In genomic region chr6:160327981-160328380, GRCh38 we compare ENCODE assay signal across 22 cellular contexts. TPM values are rescaled to one million over a fixed set of nuclear protein-coding genes. Genes with fewer than 3 reads are reported as not detected.
"Had no signal": no experiment of that assay in that cellular context is flagged by ENCODE, and none has a peak within 500 bp of the region (broad histone marks: within the 10 kb centered on the region; RNA-seq: fewer than 3 reads in every experiment).

No MANE protein-coding gene starts in this region.

- H3K9me3 ChIP-seq: adrenal gland, esophagus muscularis mucosa, neutrophil, spleen, upper lobe of left lung had no signal

- H3K27ac ChIP-seq: adrenal gland, esophagus muscularis mucosa, neutrophil, spleen, upper lobe of left lung had no signal

- H3K36me3 ChIP-seq: adrenal gland, esophagus muscularis mucosa, neutrophil, spleen, upper lobe of left lung had no signal

- H3K4me1 Mint-ChIP-seq: activated CD4-positive, alpha-beta T cell treated with anti-CD3 and anti-CD28 coated beads, Interleukin-2, amount 10 ng/mL, durations not matched to agents 7 days and 5 days; brain; mesothelial cell of epicardium; naive B cell had no signal

- H3K4me3 Mint-ChIP-seq: activated CD4-positive, alpha-beta T cell treated with anti-CD3 and anti-CD28 coated beads, Interleukin-2, amount 10 ng/mL, durations not matched to agents 7 days and 5 days; activated CD8-positive, alpha-beta T cell treated with anti-CD3 and anti-CD28 coated beads for 36 hours; activated naive CD8-positive, alpha-beta T cell; activated T-cell treated with anti-CD3 and anti-CD28 coated beads, Interleukin-2, amount 50 U/mL, for 4 hours; brain; mesothelial cell of epicardium; naive B cell; nephron progenitor cell had no signal

- H3K27me3 ChIP-seq: adrenal gland, esophagus muscularis mucosa, neutrophil, upper lobe of left lung had no signal

- H3K27ac Mint-ChIP-seq: activated CD4-positive, alpha-beta T cell treated with anti-CD3 and anti-CD28 coated beads, Interleukin-2, amount 10 ng/mL, durations not matched to agents 7 days and 5 days; activated CD8-positive, alpha-beta T cell treated with anti-CD3 and anti-CD28 coated beads for 36 hours; activated naive CD8-positive, alpha-beta T cell; activated T-helper 2 cell treated with anti-CD3 and anti-CD28 coated beads, Interferon-gamma antibody, Interleukin-2, Interleukin-4, amounts not matched to agents 10 μg/mL and 5 μg/mL and 100 μg/mL, durations not matched to agents 14 hours and 24 hours and 36 hours; brain; mesothelial cell of epicardium; progenitor cell of endocrine pancreas had no signal

- H3K4me3 ChIP-seq: adrenal gland, esophagus muscularis mucosa, spleen, upper lobe of left lung had no signal

- H3K9me3 Mint-ChIP-seq: activated CD4-positive, alpha-beta T cell treated with anti-CD3 and anti-CD28 coated beads, Interleukin-2, amount 10 ng/mL, durations not matched to agents 7 days and 5 days; activated CD8-positive, alpha-beta T cell treated with anti-CD3 and anti-CD28 coated beads for 36 hours; activated T-cell treated with anti-CD3 and anti-CD28 coated beads, Interleukin-2, amount 50 U/mL, for 4 hours; activated T-helper 2 cell treated with anti-CD3 and anti-CD28 coated beads, Interferon-gamma antibody, Interleukin-2, Interleukin-4, amounts not matched to agents 10 μg/mL and 5 μg/mL and 100 μg/mL, durations not matched to agents 14 hours and 24 hours and 36 hours; mesothelial cell of epicardium had no signal

- ATAC-seq: activated CD8-positive, alpha-beta T cell treated with anti-CD3 and anti-CD28 coated beads for 36 hours; activated T-cell treated with anti-CD3 and anti-CD28 coated beads, Interleukin-2, amount 50 U/mL, for 4 hours; left colon had no signal

- DNase-seq: activated CD4-positive, alpha-beta T cell treated with anti-CD3 and anti-CD28 coated beads, Interleukin-2, amount 10 ng/mL, durations not matched to agents 7 days and 5 days; activated CD4-positive, CD25-positive, alpha-beta regulatory T cell treated with anti-CD3 and anti-CD28 coated beads, Interleukin-2, amount 50 U/mL, for 72 hours; activated CD8-positive, alpha-beta T cell treated with anti-CD3 and anti-CD28 coated beads for 36 hours; activated naive CD4-positive, alpha-beta T cell; activated T-cell treated with anti-CD3 and anti-CD28 coated beads, Interleukin-2, amount 50 U/mL, for 4 hours; glutamatergic neuron; left colon; naive B cell; nephron progenitor cell; spleen; stimulated activated naive CD4-positive, alpha-beta T cell treated with Interleukin-2 at 50 U/mL for 16 hours; T-helper 2 cell; upper lobe of left lung had no signal

- H3K36me3 Mint-ChIP-seq: activated naive CD8-positive, alpha-beta T cell; brain; mesothelial cell of epicardium; naive B cell had no signal

- H3K4me1 ChIP-seq: esophagus muscularis mucosa, spleen, upper lobe of left lung had no signal

RNA-seq across cellular contexts. Expression of gene SLC22A3, which starts 20.2 kb away (rescaled TPM):
- total RNA-seq: activated CD4-positive, alpha-beta T cell treated with anti-CD3 and anti-CD28 coated beads, Interleukin-2, amount 10 ng/mL, durations not matched to agents 7 days and 5 days; activated CD8-positive, alpha-beta T cell treated with anti-CD3 and anti-CD28 coated beads for 36 hours; activated T-helper 2 cell treated with anti-CD3 and anti-CD28 coated beads, Interferon-gamma antibody, Interleukin-2, Interleukin-4, amounts not matched to agents 10 μg/mL and 5 μg/mL and 100 μg/mL, durations not matched to agents 14 hours and 24 hours and 36 hours; osteocyte had no signal
